In the genomic region with DNA sequence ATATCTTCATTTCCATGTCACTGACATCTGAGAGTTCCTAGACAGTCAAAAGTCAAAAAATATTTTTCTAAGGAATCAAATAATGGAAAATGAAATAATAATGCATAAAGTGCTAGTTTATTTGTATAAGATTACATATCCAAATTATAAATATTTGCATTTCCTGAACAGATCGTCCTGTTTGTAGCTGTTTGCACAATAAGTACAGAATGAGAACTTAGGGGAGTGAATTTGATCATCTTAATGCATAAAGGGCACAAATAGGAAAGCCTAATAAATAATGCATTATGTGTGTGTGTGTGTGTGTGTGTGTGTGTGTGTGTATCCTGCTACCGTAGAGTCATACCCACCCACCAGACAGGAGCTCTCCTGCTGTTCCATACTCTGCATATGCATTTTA, we compare ENCODE assay signal across 17 cellular contexts.
DNase-seq lines count a peak whose midpoint lies in the region; TF ChIP-seq lines count a peak whose summit lies in the region.
"Had no signal": no experiment of that assay in that cellular context is flagged by ENCODE, and none has a peak within 500 bp of the region (broad histone marks: within the 10 kb centered on the region; RNA-seq: fewer than 3 reads in every experiment).

No MANE protein-coding gene starts in this region.

- H3K4me2 ChIP-seq in H9 (ENCODE audit: insufficient read depth, insufficient read length, low read length): no peak overlapping the region
- H3K4me2 ChIP-seq: A549 had no signal

- H3K9ac ChIP-seq in SK-N-MC (ENCODE audit: insufficient read length): no peak overlapping the region
- H3K9ac ChIP-seq in H9 (ENCODE audit: extremely low read depth, insufficient read length, low read length): no peak overlapping the region
- H3K9ac ChIP-seq: GM23248 had no signal

- H3K27ac ChIP-seq in A673 (ENCODE audit: low read depth, low read length, poor library complexity, severe bottlenecking): no peak overlapping the region
- peak overlapping the region; percentile 58; the same call in 1 of the 2 replicates for H3K27ac ChIP-seq in SK-N-MC
- H3K27ac ChIP-seq in H9 (ENCODE audit: insufficient read length, low read depth, low read length): no peak overlapping the region
- H3K27ac ChIP-seq in ovary: no peak overlapping the region
- H3K27ac ChIP-seq: A549, GM23248 had no signal

- H3K27me3 ChIP-seq in A673 (replicated peaks; ENCODE audit: insufficient read depth, low read depth, low read length, poor library complexity) (no peaks in the 10 kb centered on the region), H9 (ENCODE audit: insufficient read depth, low read length) (no peaks in the 10 kb centered on the region), ovary (peaks cover 4% of the 10 kb centered on the region)

- H3K79me2 ChIP-seq in H9 (ENCODE audit: insufficient read depth, low read length): no peaks in the 10 kb centered on the region

- H3K4me1 Mint-ChIP-seq in osteocyte (ENCODE audit: unreplicated experiment) (peaks cover 42% of the 10 kb centered on the region), H9 (peaks cover 7% of the 10 kb centered on the region in 2 experiments)
- H3K4me1 Mint-ChIP-seq: CD8-positive, alpha-beta memory T cell had no signal

- intact Hi-C loops in A673 (cut with micrococcal nuclease; ENCODE audit: unreplicated experiment) (no loop called here), ovary (cut with DNase I) (no loop called here)

- H2BK120ac ChIP-seq in H9 (ENCODE audit: low read depth, low read length, poor library complexity, severe bottlenecking): no peak overlapping the region

- no peak overlapping the region for H2AFZ ChIP-seq in H9 (ENCODE audit: low read length)
- H2AFZ ChIP-seq: GM23248 had no signal

- H4K5ac ChIP-seq in H9 (ENCODE audit: insufficient read length, low read depth, low read length): no peak overlapping the region

- no peak overlapping the region for H2BK20ac ChIP-seq in H9 (ENCODE audit: low read depth, low read length, poor library complexity, severe bottlenecking)

- no peak overlapping the region for H3K23ac ChIP-seq in H9 (ENCODE audit: insufficient read length, low read depth, low read length)

- H2BK12ac ChIP-seq in H9 (ENCODE audit: insufficient read length, low read depth, low read length): no peak overlapping the region

- H3K4me1 ChIP-seq in A673 (ENCODE audit: insufficient read depth, low read length, poor library complexity, severe bottlenecking) (no peaks in the 10 kb centered on the region), H9 (ENCODE audit: insufficient read depth, low read length) (no peaks in the 10 kb centered on the region; the same call in 1 of the 2 replicates), ovary (ENCODE audit: insufficient read depth) (no peaks in the 10 kb centered on the region)
- H3K4me1 ChIP-seq: A549 had no signal

- H3K18ac ChIP-seq in H9 (ENCODE audit: insufficient read length, low read depth, low read length): no peak overlapping the region

- H3K36me3 Mint-ChIP-seq in osteocyte (ENCODE audit: unreplicated experiment) (no peaks in the 10 kb centered on the region), H9 (ENCODE audit: insufficient read depth in 1 of 3, low read depth in 3 of 3) (no peaks in the 10 kb centered on the region)
- H3K36me3 Mint-ChIP-seq: CD8-positive, alpha-beta memory T cell had no signal

- no peaks in the 10 kb centered on the region for H4K20me1 ChIP-seq in H9 (ENCODE audit: control insufficient read depth, insufficient read depth, insufficient read length)

- H3K27ac Mint-ChIP-seq in osteocyte (ENCODE audit: unreplicated experiment): peak overlapping the region; percentile 61
- H3K27ac Mint-ChIP-seq in H9: no peak overlapping the region
- H3K27ac Mint-ChIP-seq: CD8-positive, alpha-beta memory T cell had no signal

- no peak overlapping the region for H3T11ph ChIP-seq in H9 (ENCODE audit: low read length)

- DNase-seq in A673 (ENCODE audit: low spot score): peak; percentile 13
- peak; percentile 29 to 36 for DNase-seq in NCI-H526 (lab: John Stamatoyannopoulos, UW)
- no peak for DNase-seq in SK-N-MC (ENCODE audit: low read depth, low spot score)
- DNase-seq in osteocyte (ENCODE audit: extremely low spot score, unreplicated experiment): no peak
- DNase-seq in ecto neural progenitor cell (ENCODE audit: low spot score): no peak
- no peak for DNase-seq in H9
- DNase-seq in ovary: no peak
- DNase-seq: C1 segment of cervical spinal cord; CD8-positive, alpha-beta memory T cell; DMS 273 treated with DMSO at 0.1 percent for 48 hours; DMS79; EL; GDM1; GM23248; H7 had no signal

- CTCF ChIA-PET in A673 (lab: Charles Lee): no interaction called here

- no peak overlapping the region for H4K91ac ChIP-seq in H9 (ENCODE audit: insufficient read length, low read depth, low read length)

- H3K23me2 ChIP-seq in H9 (ENCODE audit: insufficient read length, low read depth, low read length, poor library complexity, severe bottlenecking): no peaks in the 10 kb centered on the region

- H3K4me3 ChIP-seq in A673 (ENCODE audit: low read depth, low read length, poor library complexity, severe bottlenecking) (no peak overlapping the region), SK-N-MC (peak overlapping the region; percentile 18; the same call in 1 of the 2 replicates), ovary (no peak overlapping the region)
- H3K4me3 ChIP-seq: A549, GM12878, GM23248 had no signal

- H3K56ac ChIP-seq in H9 (ENCODE audit: insufficient read length, low read depth, low read length): no peak overlapping the region

- BruUV-seq in A673 (replicated peaks; lab: Mats Ljungman, UMichigan): no TSS peak

- no peak overlapping the region for H3K4me3 Mint-ChIP-seq in osteocyte (ENCODE audit: unreplicated experiment)
- no peak overlapping the region for H3K4me3 Mint-ChIP-seq in H9
- H3K4me3 Mint-ChIP-seq: CD8-positive, alpha-beta memory T cell had no signal

- H2AK5ac ChIP-seq in H9 (ENCODE audit: insufficient read length, low read length): no peak overlapping the region

- no peak overlapping the region for H3K14ac ChIP-seq in H9 (ENCODE audit: insufficient read depth, low read length)

- H3K9me3 ChIP-seq in A673 (ENCODE audit: low read depth, low read length, poor library complexity, severe bottlenecking) (no peaks in the 10 kb centered on the region), SK-N-MC (ENCODE audit: low read depth, low read length) (no peaks in the 10 kb centered on the region), H9 (ENCODE audit: control insufficient read depth, low read depth, low read length) (no peaks in the 10 kb centered on the region), ovary (no peaks in the 10 kb centered on the region)
- H3K9me3 ChIP-seq: A549 had no signal

- H3K9me3 Mint-ChIP-seq in osteocyte (ENCODE audit: unreplicated experiment) (no peaks in the 10 kb centered on the region), H9 (no peaks in the 10 kb centered on the region)

- WGBS in H9 (ENCODE audit: extremely low coverage, insufficient read length, low lambda C conversion rate): no CpG with 5 or more reads among the region's 2 CpGs
- WGBS in ovary, 3 donors: 44 to 69% (median 58%) methylated on average over 2 of the region's 2 CpGs

- H3K27me3 Mint-ChIP-seq in osteocyte (ENCODE audit: unreplicated experiment): no peaks in the 10 kb centered on the region
- no peaks in the 10 kb centered on the region for H3K27me3 Mint-ChIP-seq in H9 (ENCODE audit: low read depth)
- H3K27me3 Mint-ChIP-seq: CD8-positive, alpha-beta memory T cell had no signal

- no peak overlapping the region for H4K8ac ChIP-seq in H9 (replicated peaks; ENCODE audit: insufficient read length, low read depth, low read length)

- POLR2A ChIA-PET in A673 (lab: Charles Lee; ENCODE audit: low non-redundant PET): no interaction called here

- no peak overlapping the region for H2BK5ac ChIP-seq in H9 (ENCODE audit: insufficient read length, low read length)

- H3K79me1 ChIP-seq in H9 (ENCODE audit: insufficient read depth, low read depth, low read length, poor library complexity, severe bottlenecking): no peaks in the 10 kb centered on the region

- no peak overlapping the region for H2BK15ac ChIP-seq in H9 (ENCODE audit: low read depth, low read length)

- no peak overlapping the region for H3K4ac ChIP-seq in H9 (ENCODE audit: low read depth, low read length)

- H3K36me3 ChIP-seq in A673 (ENCODE audit: insufficient read depth, low read length, poor library complexity, severe bottlenecking): no peaks in the 10 kb centered on the region
- no peaks in the 10 kb centered on the region for H3K36me3 ChIP-seq in SK-N-MC (ENCODE audit: insufficient read depth, low read length)
- no peaks in the 10 kb centered on the region for H3K36me3 ChIP-seq in ovary

- TF ChIP-seq EP300 in ovary (IDR thresholded peaks at IDR 0.05): no peak

- TF ChIP-seq POLR2A in ovary (IDR thresholded peaks at IDR 0.05): no peak

- TF ChIP-seq CTCF in A673 (conservative IDR thresholded peaks at IDR 0.05; ENCODE audit: low read depth, low read length) (no peak), osteocyte (IDR thresholded peaks at IDR 0.05) (no peak), H9 (conservative IDR thresholded peaks at IDR 0.05) (no peak), ovary (IDR thresholded peaks at IDR 0.05) (no peak)

Comparison
In these comparisons a context has a peak if more than half of its experiments do, and no peak if none do; other contexts are left out.
1. DNase-seq: peak in A673 (single experiment) and NCI-H526 (2 of 2); none in SK-N-MC (single experiment), osteocyte (single experiment), ecto neural progenitor cell (single experiment), H9 (single experiment) and ovary (0 of 5).